ENCODE assay signal across 8 cellular contexts in the genomic region with DNA sequence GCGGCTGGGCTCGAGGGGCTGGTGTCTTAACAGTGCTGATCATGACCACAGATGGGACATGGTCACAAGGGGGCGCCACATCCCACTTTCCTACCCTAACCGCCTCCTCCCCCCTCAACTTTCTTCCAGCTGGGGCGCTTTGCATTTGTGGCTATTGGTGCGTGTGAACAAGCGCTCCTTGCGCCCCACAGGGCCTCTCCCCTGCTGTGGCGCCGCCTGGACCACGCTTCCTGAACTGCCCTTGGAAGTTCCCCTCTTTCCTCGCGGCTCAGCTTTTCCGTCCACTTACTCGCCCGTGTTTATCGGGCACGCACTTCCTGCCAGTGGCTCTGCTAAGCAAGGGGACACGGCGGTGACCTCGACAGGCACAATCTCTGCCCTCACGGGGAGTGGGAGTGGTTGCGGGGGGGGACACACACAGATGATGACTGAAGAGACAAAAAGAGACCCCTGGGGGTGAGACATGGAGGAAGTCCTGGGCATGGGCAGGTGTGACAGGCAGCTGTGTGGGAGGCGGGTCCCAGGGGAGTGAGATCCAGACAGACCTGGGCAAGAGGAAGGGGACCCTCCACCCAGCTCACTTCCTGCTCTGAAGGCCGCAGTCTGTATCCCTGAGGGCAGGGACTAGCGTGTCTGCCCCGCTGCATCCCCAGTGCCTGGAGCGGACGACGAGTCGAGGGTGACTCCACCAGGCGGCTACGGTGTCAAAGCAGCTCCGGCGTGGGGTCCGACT. TPM values are rescaled to one million over a fixed set of nuclear protein-coding genes. Genes with fewer than 3 reads are reported as not detected.
DNase-seq lines count a peak whose midpoint lies in the region; ATAC-seq and TF ChIP-seq lines count a peak whose summit lies in the region.

No MANE protein-coding gene starts in this region.

- 0 to 2% (median 2%) methylated on average over 18 to 36 of the region's 36 CpGs for WGBS in adrenal gland, 4 donors
- WGBS in right cardiac atrium, result 3% methylated on average over 36 of the region's 36 CpGs

- ATAC-seq in GM21717 (IDR thresholded peaks at IDR 0.05; ENCODE audit: unreplicated experiment), result peak; percentile 59
- ATAC-seq in right cardiac atrium, result peak; percentile 67 to 82

- no peak for TF ChIP-seq POLR2A in adrenal gland (IDR thresholded peaks at IDR 0.05)
- no peak for TF ChIP-seq POLR2A in uterus (IDR thresholded peaks at IDR 0.05)

- H3K27ac ChIP-seq in SU-DHL-6 (ENCODE audit: low read depth, low read length) (no peak overlapping the region), adrenal gland (peak overlapping the region in 1 of 5 donors; percentile 24), right cardiac atrium (ENCODE audit: low read length) (no peak overlapping the region), rectal smooth muscle tissue (ENCODE audit: low read depth, low read length) (no peak overlapping the region), uterus (no peak overlapping the region)

- no peaks in the 10 kb centered on the region for H4K20me1 ChIP-seq in SU-DHL-6 (ENCODE audit: low read depth, low read length)

- no peaks in the 10 kb centered on the region for H3K27me3 ChIP-seq in SU-DHL-6 (ENCODE audit: low read length)
- H3K27me3 ChIP-seq in adrenal gland, result no peaks in the 10 kb centered on the region
- no peaks in the 10 kb centered on the region for H3K27me3 ChIP-seq in right cardiac atrium (ENCODE audit: control insufficient read depth, insufficient read depth)
- H3K27me3 ChIP-seq in rectal smooth muscle tissue (ENCODE audit: control insufficient read depth, insufficient read depth, low read length), result no peaks in the 10 kb centered on the region
- H3K27me3 ChIP-seq in uterus, result no peaks in the 10 kb centered on the region

- H3K4me1 ChIP-seq in adrenal gland (replicated peaks in 1 of 2) (peaks cover 11 to 18% of the 10 kb centered on the region in 2 donors), right cardiac atrium (ENCODE audit: control insufficient read depth, insufficient read depth, low read length) (no peaks in the 10 kb centered on the region), rectal smooth muscle tissue (ENCODE audit: control insufficient read depth, insufficient read depth, low read length) (peaks cover 3% of the 10 kb centered on the region), uterus (peaks cover 0 to 5% of the 10 kb centered on the region in 2 donors)

- peak; percentile 83 for DNase-seq in D341Med (ENCODE audit: low spot score)
- peak; percentile 73 to 92 (median 88) for DNase-seq in adrenal gland
- DNase-seq in right cardiac atrium, result peak; percentile 84 to 94 (median 91)
- peak; percentile 45 to 50 for DNase-seq in uterus

- peak; percentile 39 for TF ChIP-seq CTCF in LNCAP (IDR thresholded peaks at IDR 0.05)
- peak; percentile 43 for TF ChIP-seq CTCF in SU-DHL-6 (IDR thresholded peaks at IDR 0.05; ENCODE audit: insufficient read depth, low read length, poor library complexity, severe bottlenecking)
- TF ChIP-seq CTCF in adrenal gland (IDR thresholded peaks at IDR 0.05), result peak; percentile 37 to 80 (median 63)
- peak; percentile 15 to 46 (median 32) for TF ChIP-seq CTCF in uterus (IDR thresholded peaks at IDR 0.05)

- H3F3A ChIP-seq in SU-DHL-6 (ENCODE audit: insufficient read depth), result no peaks in the 10 kb centered on the region

- no peaks in the 10 kb centered on the region for H3K79me2 ChIP-seq in SU-DHL-6 (ENCODE audit: insufficient read depth, low read length)

- intact Hi-C loops in adrenal gland (cut with DNase I) (no loop called here), right cardiac atrium (cut with DNase I) (no loop called here), uterus (cut with DNase I; ENCODE audit: low total_unique reads) (loop anchor here (10.0 kb wide), 1 partner anchor 554 kb away; no protein-coding TSS in a partner anchor)

- peak overlapping the region; percentile 27; the same call in 1 of the 2 replicates for H3K9ac ChIP-seq in SU-DHL-6 (ENCODE audit: low read length)
- no peak overlapping the region for H3K9ac ChIP-seq in rectal smooth muscle tissue (ENCODE audit: low read length)

- H3K4me3 ChIP-seq in SU-DHL-6 (ENCODE audit: insufficient read depth, low read length, poor library complexity, severe bottlenecking) (no peak overlapping the region), adrenal gland (peak overlapping the region in 2 of 4 donors; percentile 18 to 45), right cardiac atrium (ENCODE audit: low read length) (peak overlapping the region; percentile 5), rectal smooth muscle tissue (ENCODE audit: low read length) (peak overlapping the region; percentile 70), uterus (no peak overlapping the region)

- peak overlapping the region; percentile 51 for H3K4me2 ChIP-seq in SU-DHL-6 (ENCODE audit: low read depth, low read length, poor library complexity, severe bottlenecking)

- no peak overlapping the region for H2AFZ ChIP-seq in SU-DHL-6 (ENCODE audit: low read depth, low read length, severe bottlenecking)

- H3K36me3 ChIP-seq in SU-DHL-6 (ENCODE audit: low read length), result no peaks in the 10 kb centered on the region
- H3K36me3 ChIP-seq in adrenal gland (replicated peaks in 1 of 2), result no peaks in the 10 kb centered on the region
- peaks cover 3% of the 10 kb centered on the region for H3K36me3 ChIP-seq in rectal smooth muscle tissue (ENCODE audit: control insufficient read depth, insufficient read depth, low read length)
- no peaks in the 10 kb centered on the region for H3K36me3 ChIP-seq in uterus

- H3K9me2 ChIP-seq in SU-DHL-6 (replicated peaks; ENCODE audit: insufficient read depth, low read length), result no peaks in the 10 kb centered on the region

- no peaks in the 10 kb centered on the region for H3K9me3 ChIP-seq in SU-DHL-6 (ENCODE audit: insufficient read depth, low read length)
- no peaks in the 10 kb centered on the region for H3K9me3 ChIP-seq in adrenal gland (replicated peaks in 1 of 3)
- H3K9me3 ChIP-seq in right cardiac atrium (ENCODE audit: control insufficient read depth, low read length), result no peaks in the 10 kb centered on the region
- no peaks in the 10 kb centered on the region for H3K9me3 ChIP-seq in uterus

RNA-seq across cellular contexts. Expression of gene ZNF787, which starts 40.3 kb away (rescaled TPM):
- total RNA-seq in adrenal gland (10 to 100 TPM in 7 of 8 donors, 1 to 10 TPM in 1; 8.5 to 51.5 (median 27.8) TPM), right cardiac atrium (10 to 100 TPM; 22.0 to 29.2 (median 26.2) TPM), uterus (10 to 100 TPM in 2 of 4 donors, 1 to 10 TPM in 1, not detected in 1; 3.3 to 32.1 (median 21.5) TPM)
- polyA plus RNA-seq in adrenal gland (10 to 100 TPM in 2 of 3 donors, 1 to 10 TPM in 1; 4.6 to 44.7 (median 31.0) TPM), right cardiac atrium (25.4 TPM)

Comparison
In these comparisons a context has a peak if more than half of its experiments do, and no peak if none do; other contexts are left out.
1. H3K4me3 ChIP-seq: peak in right cardiac atrium (single experiment) and rectal smooth muscle tissue (single experiment); none in SU-DHL-6 (single experiment) and uterus (0 of 2).
2. Peak in every context shown above with its lines, with median percentiles within 50 percentile points of each other: DNase-seq and CTCF ChIP-seq.